1 cellular context compared by ENCODE assay signal in the genomic region with DNA sequence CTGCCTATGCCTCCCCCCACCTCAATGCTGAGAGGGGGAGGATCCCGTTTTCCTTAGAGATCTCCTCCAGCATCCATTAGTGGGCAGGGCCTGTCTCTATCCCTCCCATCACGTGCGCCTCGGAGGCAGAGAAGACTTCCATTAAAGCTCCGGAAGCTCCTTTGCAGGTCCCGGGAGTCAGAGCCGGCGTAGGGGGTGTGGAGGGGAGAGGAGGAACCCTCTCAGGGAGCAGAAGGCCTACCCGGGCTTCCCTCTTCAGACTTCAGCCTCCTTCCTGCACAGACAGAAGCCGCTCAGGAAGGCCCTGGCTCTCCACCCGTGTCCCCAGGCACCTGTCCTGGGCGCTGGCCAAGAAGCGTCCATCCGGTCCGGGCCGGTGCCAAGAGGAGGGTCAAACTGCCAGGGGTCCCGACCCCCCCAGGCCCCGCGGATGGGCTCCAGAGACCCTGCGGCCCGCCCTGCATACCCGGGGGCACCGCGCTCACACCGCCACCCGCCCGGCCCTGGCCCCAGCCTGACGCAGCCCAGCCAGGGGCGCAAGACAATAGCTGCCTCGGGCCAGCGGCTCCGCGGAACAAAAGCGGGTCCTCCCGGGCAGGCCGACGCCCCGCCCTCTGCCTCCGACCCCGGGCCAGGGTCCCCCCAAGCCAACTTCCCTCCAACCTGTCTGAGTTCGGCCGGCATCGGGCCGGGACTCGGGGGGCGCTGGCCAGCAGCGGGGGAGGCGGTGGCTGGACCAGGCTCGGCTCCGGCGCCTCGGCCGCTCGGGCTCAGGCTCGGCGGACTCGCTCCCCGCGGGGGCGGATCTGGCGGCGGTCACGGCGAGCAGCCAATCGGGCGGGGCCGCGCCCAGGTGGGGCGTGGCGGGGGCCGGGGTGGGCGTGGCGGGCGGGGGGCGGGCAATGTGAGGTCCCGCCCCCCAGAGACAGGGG.
TF ChIP-seq lines count a peak whose summit lies in the region.

No MANE protein-coding gene starts in this region.

TF ChIP-seq in K562, 482 proteins besides CTCF, POLR2A, EP300 and RAD21 (continued from another document and continues in another):
- TF ChIP-seq, protein P1, sequence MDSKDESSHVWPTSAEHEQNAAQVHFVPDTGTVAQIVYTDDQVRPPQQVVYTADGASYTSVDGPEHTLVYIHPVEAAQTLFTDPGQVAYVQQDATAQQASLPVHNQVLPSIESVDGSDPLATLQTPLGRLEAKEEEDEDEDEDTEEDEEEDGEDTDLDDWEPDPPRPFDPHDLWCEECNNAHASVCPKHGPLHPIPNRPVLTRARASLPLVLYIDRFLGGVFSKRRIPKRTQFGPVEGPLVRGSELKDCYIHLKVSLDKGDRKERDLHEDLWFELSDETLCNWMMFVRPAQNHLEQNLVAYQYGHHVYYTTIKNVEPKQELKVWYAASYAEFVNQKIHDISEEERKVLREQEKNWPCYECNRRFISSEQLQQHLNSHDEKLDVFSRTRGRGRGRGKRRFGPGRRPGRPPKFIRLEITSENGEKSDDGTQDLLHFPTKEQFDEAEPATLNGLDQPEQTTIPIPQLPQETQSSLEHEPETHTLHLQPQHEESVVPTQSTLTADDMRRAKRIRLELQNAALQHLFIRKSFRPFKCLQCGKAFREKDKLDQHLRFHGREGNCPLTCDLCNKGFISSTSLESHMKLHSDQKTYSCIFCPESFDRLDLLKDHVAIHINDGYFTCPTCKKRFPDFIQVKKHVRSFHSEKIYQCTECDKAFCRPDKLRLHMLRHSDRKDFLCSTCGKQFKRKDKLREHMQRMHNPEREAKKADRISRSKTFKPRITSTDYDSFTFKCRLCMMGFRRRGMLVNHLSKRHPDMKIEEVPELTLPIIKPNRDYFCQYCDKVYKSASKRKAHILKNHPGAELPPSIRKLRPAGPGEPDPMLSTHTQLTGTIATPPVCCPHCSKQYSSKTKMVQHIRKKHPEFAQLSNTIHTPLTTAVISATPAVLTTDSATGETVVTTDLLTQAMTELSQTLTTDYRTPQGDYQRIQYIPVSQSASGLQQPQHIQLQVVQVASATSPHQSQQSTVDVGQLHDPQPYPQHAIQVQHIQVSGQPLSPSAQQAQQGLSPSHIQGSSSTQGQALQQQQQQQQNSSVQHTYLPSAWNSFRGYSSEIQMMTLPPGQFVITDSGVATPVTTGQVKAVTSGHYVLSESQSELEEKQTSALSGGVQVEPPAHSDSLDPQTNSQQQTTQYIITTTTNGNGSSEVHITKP (IDR thresholded peaks at IDR 0.05; ENCODE audit: partially characterized antibody): peak; percentile 37
- peak; percentile 78; the same call in 1 of the 2 replicates for TF ChIP-seq FOXO4 (CRISPR knock-in tag; IDR thresholded peaks at IDR 0.05)
- peak; percentile 75 for TF ChIP-seq ZBTB17 (CRISPR knock-in tag; IDR thresholded peaks at IDR 0.05)
- TF ChIP-seq CTBP1 (IDR thresholded peaks at IDR 0.05; ENCODE audit: borderline replicate concordance): peak; percentile 94
- peak; percentile 64 for TF ChIP-seq NUFIP1 (IDR thresholded peaks at IDR 0.05; ENCODE audit: partially characterized antibody)
- peak; percentile 85 for TF ChIP-seq SAP30 (IDR thresholded peaks at IDR 0.05; ENCODE audit: borderline replicate concordance, insufficient read depth, low read depth, low read length, poor library complexity, severe bottlenecking)
- peak; percentile 94 for TF ChIP-seq ERF (CRISPR knock-in tag; IDR thresholded peaks at IDR 0.05)
- no peak for TF ChIP-seq TEAD2 (tag; IDR thresholded peaks at IDR 0.05)
- TF ChIP-seq NFIX (CRISPR knock-in tag; IDR thresholded peaks at IDR 0.05; ENCODE audit: low read depth): no peak
- no peak for TF ChIP-seq MBD2 (IDR thresholded peaks at IDR 0.05; ENCODE audit: borderline replicate concordance, low read depth)
- TF ChIP-seq, protein P2, sequence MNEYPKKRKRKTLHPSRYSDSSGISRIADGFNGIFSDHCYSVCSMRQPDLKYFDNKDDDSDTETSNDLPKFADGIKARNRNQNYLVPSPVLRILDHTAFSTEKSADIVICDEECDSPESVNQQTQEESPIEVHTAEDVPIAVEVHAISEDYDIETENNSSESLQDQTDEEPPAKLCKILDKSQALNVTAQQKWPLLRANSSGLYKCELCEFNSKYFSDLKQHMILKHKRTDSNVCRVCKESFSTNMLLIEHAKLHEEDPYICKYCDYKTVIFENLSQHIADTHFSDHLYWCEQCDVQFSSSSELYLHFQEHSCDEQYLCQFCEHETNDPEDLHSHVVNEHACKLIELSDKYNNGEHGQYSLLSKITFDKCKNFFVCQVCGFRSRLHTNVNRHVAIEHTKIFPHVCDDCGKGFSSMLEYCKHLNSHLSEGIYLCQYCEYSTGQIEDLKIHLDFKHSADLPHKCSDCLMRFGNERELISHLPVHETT (CRISPR knock-in tag; conservative IDR thresholded peaks at IDR 0.05 in 1 of 2, IDR thresholded peaks at IDR 0.05 in 1 of 2): peak; percentile 15 to 58; a peak in 1 of 4 replicates
- TF ChIP-seq ZSCAN29 (IDR thresholded peaks at IDR 0.05): peak; percentile 9; the same call in 1 of the 2 replicates
- TF ChIP-seq, protein P3, sequence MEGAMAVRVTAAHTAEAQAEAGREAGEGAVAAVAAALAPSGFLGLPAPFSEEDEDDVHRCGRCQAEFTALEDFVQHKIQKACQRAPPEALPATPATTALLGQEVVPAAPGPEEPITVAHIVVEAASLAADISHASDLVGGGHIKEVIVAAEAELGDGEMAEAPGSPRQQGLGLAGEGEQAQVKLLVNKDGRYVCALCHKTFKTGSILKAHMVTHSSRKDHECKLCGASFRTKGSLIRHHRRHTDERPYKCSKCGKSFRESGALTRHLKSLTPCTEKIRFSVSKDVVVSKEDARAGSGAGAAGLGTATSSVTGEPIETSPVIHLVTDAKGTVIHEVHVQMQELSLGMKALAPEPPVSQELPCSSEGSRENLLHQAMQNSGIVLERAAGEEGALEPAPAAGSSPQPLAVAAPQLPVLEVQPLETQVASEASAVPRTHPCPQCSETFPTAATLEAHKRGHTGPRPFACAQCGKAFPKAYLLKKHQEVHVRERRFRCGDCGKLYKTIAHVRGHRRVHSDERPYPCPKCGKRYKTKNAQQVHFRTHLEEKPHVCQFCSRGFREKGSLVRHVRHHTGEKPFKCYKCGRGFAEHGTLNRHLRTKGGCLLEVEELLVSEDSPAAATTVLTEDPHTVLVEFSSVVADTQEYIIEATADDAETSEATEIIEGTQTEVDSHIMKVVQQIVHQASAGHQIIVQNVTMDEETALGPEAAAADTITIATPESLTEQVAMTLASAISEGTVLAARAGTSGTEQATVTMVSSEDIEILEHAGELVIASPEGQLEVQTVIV (CRISPR knock-in tag; IDR thresholded peaks at IDR 0.05; ENCODE audit: borderline replicate concordance): no peak
- TF ChIP-seq L3MBTL2 (IDR thresholded peaks at IDR 0.05): peak; percentile 74
- TF ChIP-seq, protein P4, sequence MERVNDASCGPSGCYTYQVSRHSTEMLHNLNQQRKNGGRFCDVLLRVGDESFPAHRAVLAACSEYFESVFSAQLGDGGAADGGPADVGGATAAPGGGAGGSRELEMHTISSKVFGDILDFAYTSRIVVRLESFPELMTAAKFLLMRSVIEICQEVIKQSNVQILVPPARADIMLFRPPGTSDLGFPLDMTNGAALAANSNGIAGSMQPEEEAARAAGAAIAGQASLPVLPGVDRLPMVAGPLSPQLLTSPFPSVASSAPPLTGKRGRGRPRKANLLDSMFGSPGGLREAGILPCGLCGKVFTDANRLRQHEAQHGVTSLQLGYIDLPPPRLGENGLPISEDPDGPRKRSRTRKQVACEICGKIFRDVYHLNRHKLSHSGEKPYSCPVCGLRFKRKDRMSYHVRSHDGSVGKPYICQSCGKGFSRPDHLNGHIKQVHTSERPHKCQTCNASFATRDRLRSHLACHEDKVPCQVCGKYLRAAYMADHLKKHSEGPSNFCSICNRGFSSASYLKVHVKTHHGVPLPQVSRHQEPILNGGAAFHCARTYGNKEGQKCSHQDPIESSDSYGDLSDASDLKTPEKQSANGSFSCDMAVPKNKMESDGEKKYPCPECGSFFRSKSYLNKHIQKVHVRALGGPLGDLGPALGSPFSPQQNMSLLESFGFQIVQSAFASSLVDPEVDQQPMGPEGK (CRISPR knock-in tag; IDR thresholded peaks at IDR 0.05; ENCODE audit: borderline replicate concordance): 0 out of 2 replicates have a peak, but pooled peaks have one; percentile 78
- peak; percentile 91 for TF ChIP-seq MTA3 (IDR thresholded peaks at IDR 0.05; ENCODE audit: borderline replicate concordance)
- TF ChIP-seq ZBTB9 (CRISPR knock-in tag; IDR thresholded peaks at IDR 0.05): peak; percentile 81; the same call in 1 of the 2 replicates
- TF ChIP-seq SP2 (IDR thresholded peaks at IDR 0.05; ENCODE audit: extremely low read depth, low read depth, low read length, poor library complexity, severe bottlenecking): peak; percentile 2
- peak; percentile 57; the same call in 1 of the 2 replicates for TF ChIP-seq SUPT5H (IDR thresholded peaks at IDR 0.05)
- TF ChIP-seq CHD1 (IDR thresholded peaks at IDR 0.05; ENCODE audit: low read length): peak; percentile 70
- no peak for TF ChIP-seq CREBBP (IDR thresholded peaks at IDR 0.05; ENCODE audit: low read depth, low read length)
- TF ChIP-seq ATF7 (IDR thresholded peaks at IDR 0.05): peak; percentile 55
- TF ChIP-seq, protein P5, sequence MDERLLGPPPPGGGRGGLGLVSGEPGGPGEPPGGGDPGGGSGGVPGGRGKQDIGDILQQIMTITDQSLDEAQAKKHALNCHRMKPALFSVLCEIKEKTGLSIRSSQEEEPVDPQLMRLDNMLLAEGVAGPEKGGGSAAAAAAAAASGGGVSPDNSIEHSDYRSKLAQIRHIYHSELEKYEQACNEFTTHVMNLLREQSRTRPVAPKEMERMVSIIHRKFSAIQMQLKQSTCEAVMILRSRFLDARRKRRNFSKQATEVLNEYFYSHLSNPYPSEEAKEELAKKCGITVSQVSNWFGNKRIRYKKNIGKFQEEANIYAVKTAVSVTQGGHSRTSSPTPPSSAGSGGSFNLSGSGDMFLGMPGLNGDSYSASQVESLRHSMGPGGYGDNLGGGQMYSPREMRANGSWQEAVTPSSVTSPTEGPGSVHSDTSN (CRISPR knock-in tag; IDR thresholded peaks at IDR 0.05; ENCODE audit: low read depth): 0 out of 2 replicates have a peak, but pooled peaks have one; percentile 25
- TF ChIP-seq, protein P5 (tag; conservative IDR thresholded peaks at IDR 0.05; ENCODE audit: low read depth): no peak
- no peak; the same call in 1 of the 2 replicates for TF ChIP-seq ATF1 (CRISPR knock-in tag; IDR thresholded peaks at IDR 0.05)
- TF ChIP-seq ATF1 (tag; IDR thresholded peaks at IDR 0.05): peak; percentile 78
- TF ChIP-seq CBX5 (IDR thresholded peaks at IDR 0.05; ENCODE audit: borderline replicate concordance, low read depth): no peak
- peak; percentile 25; the same call in 1 of the 2 replicates for TF ChIP-seq ZNF274 (IDR thresholded peaks at IDR 0.05; ENCODE audit: borderline replicate concordance, low read depth, low read length)
- no peak for TF ChIP-seq XRCC5 (IDR thresholded peaks at IDR 0.05; ENCODE audit: low read depth, low read length)
- TF ChIP-seq ETV1 (tag; conservative IDR thresholded peaks at IDR 0.05; ENCODE audit: low read depth): peak; percentile 78
- no peak for TF ChIP-seq ZNF143 (CRISPR knock-in tag; IDR thresholded peaks at IDR 0.05)
- TF ChIP-seq ZNF121 (CRISPR knock-in tag; conservative IDR thresholded peaks at IDR 0.05): no peak
- TF ChIP-seq HOMEZ (CRISPR knock-in tag; IDR thresholded peaks at IDR 0.05): peak; percentile 39; the same call in 1 of the 2 replicates
- peak; percentile 41; the same call in 1 of the 2 replicates for TF ChIP-seq BCOR (IDR thresholded peaks at IDR 0.05)
- no peak for TF ChIP-seq TAF7 (tag; IDR thresholded peaks at IDR 0.05)
- TF ChIP-seq ZNF764 (CRISPR knock-in tag; IDR thresholded peaks at IDR 0.05; ENCODE audit: low read depth): peak; percentile 72
